1 cellular context compared by ENCODE assay signal in the genomic region with DNA sequence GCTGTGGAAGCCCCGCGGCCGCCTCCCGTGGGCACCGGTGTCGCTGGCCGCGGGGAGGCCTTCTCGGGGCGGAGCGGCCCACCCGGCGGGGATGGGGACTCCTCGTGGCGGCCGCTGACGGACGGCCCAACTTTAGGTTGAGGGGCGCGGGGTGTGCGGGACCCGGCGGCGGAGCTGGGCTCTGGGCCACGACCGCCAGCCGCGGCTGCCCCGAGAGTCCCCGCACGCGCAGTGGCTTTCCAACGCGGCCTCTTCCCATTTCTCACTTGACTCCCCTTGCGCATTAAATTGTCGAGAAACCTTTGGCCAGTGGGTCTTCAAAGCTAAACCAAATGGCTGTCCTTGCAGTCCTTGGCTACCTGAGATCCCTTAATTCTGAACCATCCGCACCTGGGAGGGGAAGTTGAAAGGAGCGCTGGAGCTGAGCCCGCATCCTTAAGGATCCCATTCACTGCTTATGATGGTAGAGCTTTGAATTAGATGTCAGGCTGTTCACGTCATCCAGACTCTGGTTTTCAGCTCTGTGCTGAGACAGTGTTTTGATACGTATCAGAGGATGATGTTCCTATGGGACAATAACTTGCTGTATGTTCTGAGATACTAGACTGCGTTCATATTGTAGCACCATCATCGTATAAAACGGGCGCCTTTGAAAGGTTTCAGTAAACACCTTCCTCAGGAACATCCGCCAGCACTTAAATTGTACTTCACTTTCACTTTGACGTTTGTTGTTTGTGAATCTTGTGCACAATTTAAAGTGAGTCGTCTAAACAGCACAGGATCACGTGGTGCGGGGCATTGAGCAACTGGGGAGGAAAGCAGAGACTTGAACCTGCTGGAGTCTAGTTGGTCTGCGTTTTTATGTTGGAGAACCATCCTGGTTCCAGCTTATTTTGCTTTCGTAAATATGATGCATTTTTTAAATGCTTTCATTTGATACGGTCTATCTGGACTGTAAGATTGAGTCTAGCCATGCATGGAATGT.
TF ChIP-seq lines count a peak whose summit lies in the region.

No MANE protein-coding gene starts in this region.

TF ChIP-seq in SK-N-SH, 30 proteins besides CTCF, POLR2A, EP300 and RAD21 (continued from another document):
- no peak for TF ChIP-seq FOXJ3 (CRISPR knock-in tag; IDR thresholded peaks at IDR 0.05)
- peak; percentile 91 for TF ChIP-seq USF1 (IDR thresholded peaks at IDR 0.05; ENCODE audit: borderline replicate concordance, low read depth)
